Comparison of ENCODE assay signal across 10 cellular contexts in genomic region chr2:74052732-74053712, GRCh38.
DNase-seq lines count a peak whose midpoint lies in the region; FAIRE-seq and TF ChIP-seq lines count a peak whose summit lies in the region.
"Had no signal": no experiment of that assay in that cellular context is flagged by ENCODE, and none has a peak within 500 bp of the region (broad histone marks: within the 10 kb centered on the region; RNA-seq: fewer than 3 reads in every experiment).

No MANE protein-coding gene starts in this region.

- H2BK5ac ChIP-seq in trophoblast cell (ENCODE audit: low read depth, low read length, poor library complexity): no peak overlapping the region

- peak; percentile 55 for DNase-seq in Ammon's horn (ENCODE audit: low spot score)
- peak; percentile 22 for DNase-seq in GM18507 (ENCODE audit: extremely low spot score, insufficient read length, low read depth)
- peak; percentile 63 for DNase-seq in Karpas-422
- no peak for DNase-seq in esophagus squamous epithelium (lab: John Stamatoyannopoulos, UW)
- no peak for DNase-seq in NCI-H2227 treated with DMSO at 0.1 percent for 48 hours (lab: John Stamatoyannopoulos, UW)
- DNase-seq in RWPE1 (ENCODE audit: low spot score): no peak
- DNase-seq in trophoblast cell: no peak
- no peak for DNase-seq in HUDEP-2 (lab: John Stamatoyannopoulos, UW; ENCODE audit: unreplicated experiment in 76 of 76)
- DNase-seq: NCI-H1694 had no signal

- no peak overlapping the region for H3K4me3 ChIP-seq in Karpas-422 (ENCODE audit: low read length)
- H3K4me3 ChIP-seq in esophagus squamous epithelium: no peak overlapping the region
- no peak overlapping the region for H3K4me3 ChIP-seq in trophoblast cell (ENCODE audit: low read depth, low read length)

- no peak overlapping the region for H4K8ac ChIP-seq in trophoblast cell (ENCODE audit: low read depth, low read length)

- intact Hi-C loops in esophagus squamous epithelium (cut with DNase I): no loop called here

- H3K4me2 ChIP-seq in Karpas-422 (ENCODE audit: low read depth, low read length, poor library complexity, severe bottlenecking): peak overlapping the region; percentile 22
- H3K4me2 ChIP-seq in trophoblast cell (ENCODE audit: low read length): no peak overlapping the region

- CTCF ChIA-PET in RWPE1 (lab: Yijun Ruan, JAX): interaction anchor here (0.7 kb wide), 1 partner anchor 10 kb away, joined by 4 read pairs; no protein-coding TSS in a partner anchor

- FAIRE-seq in GM18507 (lab: Jason Lieb, UNC): peak; percentile 72
- FAIRE-seq: HTR-8/SVneo had no signal

- no peaks in the 10 kb centered on the region for H3K9me2 ChIP-seq in Karpas-422 (replicated peaks; ENCODE audit: insufficient read depth, low read length)

- H3K4me1 ChIP-seq in Karpas-422 (ENCODE audit: low read length) (peaks cover 22% of the 10 kb centered on the region), esophagus squamous epithelium (peaks cover 0 to 61% (median 10%) of the 10 kb centered on the region in 3 donors), trophoblast cell (ENCODE audit: control insufficient read depth in 1 of 2, insufficient read depth in 2 of 2, low read length in 2 of 2) (peaks cover 2 to 11% of the 10 kb centered on the region in 2 experiments)

- 82% methylated on average over 8 of the region's 8 CpGs for WGBS in esophagus squamous epithelium, 2 donors
- WGBS in trophoblast cell (ENCODE audit: extremely low coverage, insufficient coverage, insufficient read length): no CpG with 5 or more reads among the region's 8 CpGs

- TF ChIP-seq POLR2A in esophagus squamous epithelium (IDR thresholded peaks at IDR 0.05): no peak

- POLR2A ChIA-PET in RWPE1 (lab: Yijun Ruan, JAX; ENCODE audit: low non-redundant PET): no interaction called here

- H3K9me3 ChIP-seq in Karpas-422 (ENCODE audit: low read length): no peaks in the 10 kb centered on the region
- H3K9me3 ChIP-seq in esophagus squamous epithelium: no peaks in the 10 kb centered on the region
- H3K9me3 ChIP-seq in trophoblast cell (ENCODE audit: insufficient read depth, low read depth, low read length): no peaks in the 10 kb centered on the region

- H3K36me3 ChIP-seq in Karpas-422 (ENCODE audit: insufficient read depth, low read length) (no peaks in the 10 kb centered on the region), esophagus squamous epithelium (peaks cover 0 to 19% (median 0%) of the 10 kb centered on the region in 3 donors), trophoblast cell (ENCODE audit: control insufficient read depth in 1 of 2, insufficient read depth in 2 of 2, low read length in 2 of 2) (peaks cover 3 to 4% of the 10 kb centered on the region in 2 experiments)

- H3K79me2 ChIP-seq in Karpas-422 (ENCODE audit: low read length) (peaks cover 80% of the 10 kb centered on the region), trophoblast cell (ENCODE audit: control insufficient read depth, insufficient read depth, low read length, poor library complexity) (no peaks in the 10 kb centered on the region)

- no peak overlapping the region for H3K4ac ChIP-seq in trophoblast cell (ENCODE audit: low read depth, low read length)

- no peak overlapping the region for H2BK120ac ChIP-seq in trophoblast cell (ENCODE audit: insufficient read depth, low read length, poor library complexity)

- TF ChIP-seq CTCF in esophagus squamous epithelium (IDR thresholded peaks at IDR 0.05): no peak
- no peak for TF ChIP-seq CTCF in RWPE1 (conservative IDR thresholded peaks at IDR 0.05; ENCODE audit: low read depth)

- H3K79me1 ChIP-seq in trophoblast cell (ENCODE audit: low read length): no peaks in the 10 kb centered on the region

- H3K27ac ChIP-seq in Karpas-422 (ENCODE audit: low read length): no peak overlapping the region
- H3K27ac ChIP-seq in esophagus squamous epithelium: peak overlapping the region in 3 of 4 donors; percentile 43 to 73 (median 72)
- H3K27ac ChIP-seq in RWPE1: no peak overlapping the region
- H3K27ac ChIP-seq in trophoblast cell (ENCODE audit: low read depth, low read length): no peak overlapping the region

- H4K12ac ChIP-seq in trophoblast cell (ENCODE audit: low read depth, low read length): no peak overlapping the region

- no peak overlapping the region for H3K14ac ChIP-seq in trophoblast cell (ENCODE audit: low read length)

- H4K20me1 ChIP-seq in Karpas-422 (ENCODE audit: insufficient read depth, low read depth, low read length): no peaks in the 10 kb centered on the region

- H3K9ac ChIP-seq in Karpas-422 (ENCODE audit: low read length) (no peak overlapping the region), trophoblast cell (ENCODE audit: low read length) (no peak overlapping the region)

- H2BK12ac ChIP-seq in trophoblast cell (ENCODE audit: low read length): no peak overlapping the region

- H2AFZ ChIP-seq in Karpas-422 (ENCODE audit: low read length) (no peak overlapping the region), trophoblast cell (ENCODE audit: insufficient read depth, low read length, poor library complexity) (no peak overlapping the region)

- H3K27me3 ChIP-seq in Karpas-422 (ENCODE audit: low read length) (no peaks in the 10 kb centered on the region), esophagus squamous epithelium (no peaks in the 10 kb centered on the region), trophoblast cell (ENCODE audit: insufficient read depth, low read length) (no peaks in the 10 kb centered on the region)

- H3K18ac ChIP-seq in trophoblast cell (ENCODE audit: low read length): no peak overlapping the region

- H3K23ac ChIP-seq in trophoblast cell (ENCODE audit: low read length): no peak overlapping the region

- H2AK5ac ChIP-seq in trophoblast cell (ENCODE audit: low read length): no peak overlapping the region

- H4K91ac ChIP-seq in trophoblast cell (ENCODE audit: low read depth, low read length): no peak overlapping the region

Comparison
In these comparisons a context has a peak if more than half of its experiments do, and no peak if none do; other contexts are left out.
1. DNase-seq: peak in Ammon's horn (single experiment), GM18507 (single experiment) and Karpas-422 (single experiment); none in esophagus squamous epithelium (single experiment), NCI-H2227 treated with DMSO at 0.1 percent for 48 hours (single experiment), RWPE1 (single experiment), trophoblast cell (0 of 2) and HUDEP-2 (0 of 76).
2. H3K27ac ChIP-seq: peak in esophagus squamous epithelium (3 of 4); none in Karpas-422 (single experiment), RWPE1 (single experiment) and trophoblast cell (single experiment).